13 cellular contexts compared by ENCODE assay signal in genomic region chr14:23181946-23182345, GRCh38. TPM values are rescaled to one million over a fixed set of nuclear protein-coding genes. Genes with fewer than 3 reads are reported as not detected.
A peak's percentile ranks its signal among the peaks of the same experiment; 100 is the strongest.
DNase-seq lines count a peak whose midpoint lies in the region; ATAC-seq and TF ChIP-seq lines count a peak whose summit lies in the region.
"Had no signal": no experiment of that assay in that cellular context is flagged by ENCODE, and none has a peak within 500 bp of the region (broad histone marks: within the 10 kb centered on the region; RNA-seq: fewer than 3 reads in every experiment).

No MANE protein-coding gene starts in this region.

- TF ChIP-seq EP300 in stomach (IDR thresholded peaks at IDR 0.05): no peak

- no peaks in the 10 kb centered on the region for H3K79me2 ChIP-seq in HCT116 (ENCODE audit: insufficient read depth, low read length)

- H3K4me2 ChIP-seq in HCT116 (ENCODE audit: low read length): peak overlapping the region; percentile 96

- no peak overlapping the region for H3K9ac ChIP-seq in HCT116 (ENCODE audit: low read length)

- no peaks in the 10 kb centered on the region for H4K20me1 ChIP-seq in HCT116 (ENCODE audit: insufficient read depth)

- WGBS in stomach, 5 donors: 21 to 32% (median 29%) methylated on average over 4 of the region's 4 CpGs

- TF ChIP-seq RAD21 in HCT116 (IDR thresholded peaks at IDR 0.05; ENCODE audit: low read depth): no peak

- H3K9me2 ChIP-seq in HCT116 (ENCODE audit: insufficient read depth): no peaks in the 10 kb centered on the region

- peak overlapping the region in 1 of 2 experiments; percentile 59 for H3K4me3 ChIP-seq in HCT116 (replicated peaks in 1 of 2; ENCODE audit: low read depth in 1 of 2, low read length in 2 of 2)
- H3K4me3 ChIP-seq in left lung: peak overlapping the region; percentile 31 to 51
- H3K4me3 ChIP-seq in stomach: peak overlapping the region; percentile 46 to 64 (median 51)

- TF ChIP-seq POLR2A in HCT116 (IDR thresholded peaks at IDR 0.05; ENCODE audit: borderline replicate concordance, extremely low read depth, insufficient read depth, insufficient read length) (no peak), stomach (IDR thresholded peaks at IDR 0.05) (no peak)

- H3K36me3 ChIP-seq in HCT116 (ENCODE audit: control insufficient read depth in 1 of 2, insufficient read depth in 2 of 2, low read length in 2 of 2) (no peaks in the 10 kb centered on the region), left lung (no peaks in the 10 kb centered on the region), stomach (no peaks in the 10 kb centered on the region)

- ATAC-seq in HCT116: no peak
- no peak for ATAC-seq in left lung
- no peak for ATAC-seq in HG03175 (IDR thresholded peaks at IDR 0.05; ENCODE audit: unreplicated experiment)
- no peak for ATAC-seq in HG03045 (IDR thresholded peaks at IDR 0.05; ENCODE audit: unreplicated experiment)

- no peak for DNase-seq in HCT116 (ENCODE audit: low read depth, low spot score)
- no peak for DNase-seq in left lung
- DNase-seq in stomach: no peak
- DNase-seq in Kasumi-1 (lab: John Stamatoyannopoulos, UW): no peak
- DNase-seq in NCI-H510A treated with DMSO at 0.1 percent for 48 hours (lab: John Stamatoyannopoulos, UW): no peak
- DNase-seq: cortex of kidney, KBM-7, NCI-H2171 had no signal

- intact Hi-C loops in HCT116 (cut with micrococcal nuclease): no loop called here
- intact Hi-C loops in left lung (cut with DNase I): loop anchor here in 1 of 2 donors (10.0 kb wide), 1 partner anchor 57 kb away; no protein-coding TSS in a partner anchor
- intact Hi-C loops in stomach (cut with DNase I; ENCODE audit: low total_unique reads): no loop called here

- H3K9me3 ChIP-seq in HCT116 (ENCODE audit: control insufficient read depth in 1 of 2, insufficient read depth in 1 of 2, low read depth in 1 of 2, low read length in 2 of 2): no peaks in the 10 kb centered on the region
- no peaks in the 10 kb centered on the region for H3K9me3 ChIP-seq in left lung
- no peaks in the 10 kb centered on the region for H3K9me3 ChIP-seq in stomach

- no TSS peak for BruUV-seq in HCT116 (replicated peaks; lab: Mats Ljungman, UMichigan)

- no peak for TF ChIP-seq CTCF in HCT116 (IDR thresholded peaks at IDR 0.05 in 2 of 3, conservative IDR thresholded peaks at IDR 0.05 in 1 of 3; ENCODE audit: borderline replicate concordance in 1 of 3, insufficient read depth in 1 of 3, low read depth in 2 of 3, low read length in 2 of 3)
- no peak for TF ChIP-seq CTCF in left lung (IDR thresholded peaks at IDR 0.05)
- no peak for TF ChIP-seq CTCF in stomach (IDR thresholded peaks at IDR 0.05)

- no peak overlapping the region for H3K27ac ChIP-seq in HCT116 (ENCODE audit: low read depth, low read length)
- H3K27ac ChIP-seq in cingulate gyrus (ENCODE audit: low read depth, low read length): peak overlapping the region; percentile 65
- no peak overlapping the region for H3K27ac ChIP-seq in left lung
- peak overlapping the region; percentile 1 to 83 (median 67) for H3K27ac ChIP-seq in stomach

- CTCF ChIA-PET in HCT116 (lab: Charles Lee): interaction anchor here (1.5 to 10.2 kb wide), 2 partner anchors 62 to 113 kb away, joined by 5 to 162 read pairs; partner anchors contain the start of gene CEBPE

- H3K27me3 ChIP-seq in HCT116 (ENCODE audit: insufficient read depth, low read length) (no peaks in the 10 kb centered on the region), left lung (peaks cover 0 to 30% of the 10 kb centered on the region in 2 donors), stomach (no peaks in the 10 kb centered on the region)

- POLR2A ChIA-PET in HCT116 (lab: Charles Lee): interaction anchor here (1.2 to 1.4 kb wide), 2 partner anchors 11 to 20 kb away, joined by 3 to 5 read pairs; no protein-coding TSS in a partner anchor

- H2AFZ ChIP-seq in HCT116 (ENCODE audit: low read depth, low read length, poor library complexity, severe bottlenecking): peak overlapping the region; percentile 98

- RAD21 ChIA-PET in HCT116 (lab: Charles Lee; ENCODE audit: low non-redundant PET in 1 of 2, low total read pairs in 2 of 2, uncharacterized antibody in 2 of 2, unreplicated experiment in 2 of 2): interaction anchor here (0.6 to 1.8 kb wide), 2 partner anchors 61 to 69 kb away, joined by 3 to 6 read pairs; no protein-coding TSS in a partner anchor

- H3K4me1 ChIP-seq in HCT116 (ENCODE audit: control insufficient read depth in 1 of 2, insufficient read depth in 2 of 2, low read length in 2 of 2) (peaks cover 7 to 17% of the 10 kb centered on the region in 2 experiments; a peak in 3 of 4 replicates), left lung (peaks cover 0 to 27% of the 10 kb centered on the region in 2 donors), stomach (peaks cover 11 to 66% (median 43%) of the 10 kb centered on the region in 4 donors)

TF ChIP-seq in HCT116, 20 proteins besides CTCF, POLR2A, EP300 and RAD21:
- TF ChIP-seq SRF (IDR thresholded peaks at IDR 0.05; ENCODE audit: low read depth) (no peak), REST (IDR thresholded peaks at IDR 0.05; ENCODE audit: low read depth) (no peak), TCF7L2 (IDR thresholded peaks at IDR 0.05; ENCODE audit: borderline replicate concordance, extremely low read depth, insufficient read depth, insufficient read length) (no peak), FOSL1 (IDR thresholded peaks at IDR 0.05; ENCODE audit: low read depth) (no peak), YY1 (IDR thresholded peaks at IDR 0.05; ENCODE audit: extremely low read depth, insufficient replicate concordance, low read depth, low read length) (no peak), EZH2 (IDR thresholded peaks at IDR 0.05) (no peak), MAX (IDR thresholded peaks at IDR 0.05) (no peak), SIN3A (IDR thresholded peaks at IDR 0.05; ENCODE audit: low read depth) (no peak), ZFX (IDR thresholded peaks at IDR 0.05) (no peak), EGR1 (IDR thresholded peaks at IDR 0.05; ENCODE audit: low read depth) (no peak), ELF1 (IDR thresholded peaks at IDR 0.05; ENCODE audit: borderline replicate concordance, low read depth) (no peak; the same call in 1 of the 2 replicates), ATF3 (IDR thresholded peaks at IDR 0.05) (no peak), ZNF274 (IDR thresholded peaks at IDR 0.05; ENCODE audit: low read depth, low read length) (no peak), CBX3 (IDR thresholded peaks at IDR 0.05; ENCODE audit: low read depth) (no peak), JUND (IDR thresholded peaks at IDR 0.05) (no peak), SP1 (IDR thresholded peaks at IDR 0.05; ENCODE audit: low read depth) (no peak)
TF ChIP-seq in HCT116: peak in this region for 0.

RNA-seq across cellular contexts. Expression of gene SLC7A8, which starts 1.5 kb away (rescaled TPM):
- total RNA-seq in HCT116 (2021; ENCODE audit: unreplicated experiment) (5.3 TPM), left lung (10 to 100 TPM; 38.5 to 42.2 TPM), stomach (100 to 1,000 TPM in 1 of 5 donors, 10 to 100 TPM in 3, 1 to 10 TPM in 1; 1.2 to 102 (median 43.7) TPM)
- polyA plus RNA-seq in HCT116 (2012): 1.9 and 3.0 TPM in 2 replicates
- polyA plus RNA-seq in stomach: 10 to 100 TPM; 22.1 to 33.9 (median 22.4) TPM

RNA-seq across cellular contexts. Expression of gene RNF212B, which starts 55.8 kb away (rescaled TPM):
- total RNA-seq in HCT116 (2021; ENCODE audit: unreplicated experiment) (not detected), left lung (not detected), stomach (not detected)
- not detected in 2 replicates for polyA plus RNA-seq in HCT116 (2012)
- polyA plus RNA-seq in stomach: 1 to 10 TPM in 2 of 3 donors, under 1 TPM in 1; 0.40 to 1.1 (median 1.1) TPM
- total RNA-seq: progenitor cell of endocrine pancreas had no signal
- polyA plus RNA-seq: immature natural killer cell had no signal

Comparison
In these comparisons a context has a peak if more than half of its experiments do, and no peak if none do; other contexts are left out.
1. H3K27ac ChIP-seq: peak in cingulate gyrus (single experiment) and stomach (5 of 5); none in HCT116 (single experiment) and left lung (0 of 2).